Comparison of ENCODE assay signal across 8 cellular contexts in the genomic region with DNA sequence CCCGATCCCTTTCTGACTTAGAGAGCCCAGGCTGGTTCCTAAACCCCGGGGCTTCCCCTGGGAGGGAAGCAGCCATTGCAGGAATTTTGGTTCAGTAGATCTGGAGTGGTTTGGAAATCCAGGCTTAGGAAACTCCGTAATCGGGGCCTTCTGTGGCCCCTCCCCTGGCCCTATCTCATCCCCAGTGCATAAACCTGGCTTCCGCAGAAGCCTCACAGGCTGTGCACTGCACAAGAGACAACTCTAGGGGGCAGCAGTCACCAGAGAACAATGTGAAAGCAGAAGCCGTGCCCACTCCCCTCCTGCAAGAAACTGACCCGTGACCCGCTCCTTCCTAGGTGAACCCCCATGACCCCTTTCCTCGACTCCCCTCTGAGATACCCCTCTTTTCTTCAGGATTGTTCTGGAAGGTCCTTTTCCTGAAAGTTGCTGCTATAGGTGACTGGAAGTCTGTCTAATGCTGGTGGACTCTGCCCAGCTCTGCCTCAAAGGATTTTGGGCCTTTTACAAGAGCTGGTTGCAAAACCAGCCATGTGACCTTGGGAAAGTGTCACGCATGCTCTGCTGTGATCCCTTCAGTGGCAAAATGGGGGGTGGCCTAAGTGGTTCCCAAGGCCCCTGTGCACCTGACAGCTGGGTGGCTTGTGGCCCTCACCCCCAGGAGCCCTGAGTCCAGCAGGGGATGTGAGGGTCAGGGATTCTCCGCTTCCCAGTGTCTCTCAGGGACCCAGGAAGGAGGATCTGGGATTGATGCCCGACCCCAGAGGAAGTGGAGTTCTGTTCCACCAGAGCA. TPM values are rescaled to one million over a fixed set of nuclear protein-coding genes. Genes with fewer than 3 reads are reported as not detected.
DNase-seq lines count a peak whose midpoint lies in the region; ATAC-seq and TF ChIP-seq lines count a peak whose summit lies in the region.

No MANE protein-coding gene starts in this region.

- H3K27me3 Mint-ChIP-seq in HFFc6 (ENCODE audit: insufficient read depth): peaks cover 29% of the 10 kb centered on the region
- peaks cover 26% of the 10 kb centered on the region for H3K27me3 Mint-ChIP-seq in T-helper 2 cell treated with Interferon-gamma antibody and Interleukin-4, amounts not matched to agents 5 μg/mL and 100 μg/mL, for 36 hours (ENCODE audit: low read depth)

- no peak for ATAC-seq in GM19023 (IDR thresholded peaks at IDR 0.05; ENCODE audit: unreplicated experiment)

- DNase-seq in AG04450 (ENCODE audit: low read depth, low spot score) (no peak), HFFc6 (no peak), cerebellum (ENCODE audit: low spot score) (peak; percentile 37), kidney glomerular epithelial cell (lab: John Stamatoyannopoulos, UW) (peak; percentile 30), NCI-H446 (lab: John Stamatoyannopoulos, UW) (no peak)
- DNase-seq in T-helper 2 cell treated with Interferon-gamma antibody and Interleukin-4, amounts not matched to agents 5 μg/mL and 100 μg/mL, for 36 hours (ENCODE audit: low spot score): peak; percentile 54
- DNase-seq in stimulated activated CD4-positive, alpha-beta T cell treated with anti-CD3 and anti-CD28 coated beads, Interleukin-1b, Interleukin-23, amount 100 ng/mL, for 48 hours: peak; percentile 52

- H3K27ac ChIP-seq in AG04450 (ENCODE audit: low read depth, low read length): no peak overlapping the region

- peaks cover 35% of the 10 kb centered on the region for H3K4me1 Mint-ChIP-seq in HFFc6 (ENCODE audit: low read depth)
- H3K4me1 Mint-ChIP-seq in T-helper 2 cell treated with Interferon-gamma antibody and Interleukin-4, amounts not matched to agents 5 μg/mL and 100 μg/mL, for 36 hours (ENCODE audit: low read depth): peaks cover 8% of the 10 kb centered on the region

- H3K27ac Mint-ChIP-seq in HFFc6: no peak overlapping the region
- no peak overlapping the region for H3K27ac Mint-ChIP-seq in T-helper 2 cell treated with Interferon-gamma antibody and Interleukin-4, amounts not matched to agents 5 μg/mL and 100 μg/mL, for 36 hours

- H3K4me3 ChIP-seq in AG04450 (ENCODE audit: low read depth, low read length): no peak overlapping the region

- peaks cover 50% of the 10 kb centered on the region for H3K27me3 ChIP-seq in AG04450 (ENCODE audit: control insufficient read depth, insufficient read depth, low read length)

- H3K9me3 Mint-ChIP-seq in HFFc6: no peaks in the 10 kb centered on the region
- H3K9me3 Mint-ChIP-seq in T-helper 2 cell treated with Interferon-gamma antibody and Interleukin-4, amounts not matched to agents 5 μg/mL and 100 μg/mL, for 36 hours: no peaks in the 10 kb centered on the region

- peaks cover 6% of the 10 kb centered on the region; the same call in 1 of the 2 replicates for H3K9me3 ChIP-seq in AG04450 (ENCODE audit: control insufficient read depth, insufficient read depth, low read length)

- TF ChIP-seq CTCF in AG04450 (IDR thresholded peaks at IDR 0.05; ENCODE audit: low read depth, low read length): peak; percentile 49
- peak; percentile 76 for TF ChIP-seq CTCF in HFFc6 (IDR thresholded peaks at IDR 0.05)

- H3K36me3 Mint-ChIP-seq in HFFc6 (ENCODE audit: low read depth): no peaks in the 10 kb centered on the region
- H3K36me3 Mint-ChIP-seq in T-helper 2 cell treated with Interferon-gamma antibody and Interleukin-4, amounts not matched to agents 5 μg/mL and 100 μg/mL, for 36 hours (ENCODE audit: low read depth): no peaks in the 10 kb centered on the region

- POLR2A ChIA-PET in AG04450 (lab: Yijun Ruan, JAX): no interaction called here

- H3K4me3 Mint-ChIP-seq in HFFc6: peak overlapping the region; percentile 42; the same call in 1 of the 2 replicates
- H3K4me3 Mint-ChIP-seq in T-helper 2 cell treated with Interferon-gamma antibody and Interleukin-4, amounts not matched to agents 5 μg/mL and 100 μg/mL, for 36 hours: peak overlapping the region; percentile 84

- CTCF ChIA-PET in AG04450 (lab: Charles Lee): interaction anchor here (0.6 to 2.6 kb wide), 5 partner anchors 11 to 41 kb away, joined by 3 to 12 read pairs (median 5); no protein-coding TSS in a partner anchor

RNA-seq across cellular contexts. Expression of a gene that starts 14.4 kb away (rescaled TPM):
- not detected in 2 replicates for polyA plus RNA-seq in AG04450 (2011; rRNA removed)
- polyA minus RNA-seq in AG04450 (2011; rRNA and poly(A)+ RNA removed): not detected in 2 replicates
- not detected for total RNA-seq in HFFc6 (2021; fragmentation: NEBNext Ultra II Directional; extraction: Animal tissue kit (Norgen Biotek cat#: 25700))
- total RNA-seq in cerebellum: not detected

RNA-seq across cellular contexts. Expression of a gene that starts 22.0 kb away (rescaled TPM):
- polyA plus RNA-seq in AG04450 (2011; rRNA removed): not detected in 2 replicates
- not detected in 2 replicates for polyA minus RNA-seq in AG04450 (2011; rRNA and poly(A)+ RNA removed)
- total RNA-seq in HFFc6 (2021; fragmentation: NEBNext Ultra II Directional; extraction: Animal tissue kit (Norgen Biotek cat#: 25700)): not detected
- total RNA-seq in cerebellum: not detected

Comparison
In these comparisons a context has a peak if more than half of its experiments do, and no peak if none do; other contexts are left out.
1. DNase-seq: peak in T-helper 2 cell treated with Interferon-gamma antibody and Interleukin-4, amounts not matched to agents 5 μg/mL and 100 μg/mL, for 36 hours (single experiment), cerebellum (single experiment), kidney glomerular epithelial cell (single experiment) and stimulated activated CD4-positive, alpha-beta T cell treated with anti-CD3 and anti-CD28 coated beads, Interleukin-1b, Interleukin-23, amount 100 ng/mL, for 48 hours (single experiment); none in AG04450 (single experiment), HFFc6 (single experiment) and NCI-H446 (0 of 2).